8 cellular contexts compared by ENCODE assay signal in the genomic region with DNA sequence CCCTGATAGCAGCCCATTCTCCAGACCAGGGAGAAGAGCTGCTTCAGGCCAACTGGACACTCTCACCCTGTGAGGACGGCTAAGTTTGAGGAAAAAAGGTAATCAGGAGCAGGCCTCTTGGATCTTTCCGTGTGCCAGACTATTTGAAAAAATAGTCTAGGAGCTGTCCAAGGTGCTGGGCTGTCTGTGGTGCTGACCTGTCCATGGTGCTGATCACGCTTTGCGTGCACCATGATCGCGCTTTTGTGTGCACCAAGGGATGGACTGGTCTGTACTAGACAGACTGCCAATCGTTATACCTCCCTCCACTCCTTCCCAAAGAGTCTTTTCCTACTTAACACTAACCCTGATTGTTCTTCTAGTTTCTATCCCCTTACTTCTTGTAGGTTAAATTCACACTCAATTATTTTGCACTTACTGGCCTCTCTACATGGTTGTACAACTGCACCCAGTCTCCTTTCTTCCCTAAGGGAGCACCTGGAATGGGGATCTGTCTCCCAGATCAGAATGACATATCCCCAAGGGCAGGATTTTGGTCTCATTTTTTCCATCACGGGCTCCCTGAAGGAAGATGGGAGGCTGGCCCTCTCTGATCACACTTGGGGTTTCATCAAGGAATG.
A peak's percentile ranks its signal among the peaks of the same experiment; 100 is the strongest.
DNase-seq lines count a peak whose midpoint lies in the region; ATAC-seq, FAIRE-seq and TF ChIP-seq lines count a peak whose summit lies in the region.

No MANE protein-coding gene starts in this region.

- no peak for FAIRE-seq in A549 (lab: Jason Lieb, UNC)

- no peaks in the 10 kb centered on the region for H3K4me1 Mint-ChIP-seq in activated CD4-positive, alpha-beta memory T cell treated with anti-CD3 and anti-CD28 coated beads for 36 hours (ENCODE audit: low read depth)

- H3K27ac Mint-ChIP-seq in activated CD4-positive, alpha-beta memory T cell treated with anti-CD3 and anti-CD28 coated beads for 36 hours: no peak overlapping the region

- H3K27me3 Mint-ChIP-seq in activated CD4-positive, alpha-beta memory T cell treated with anti-CD3 and anti-CD28 coated beads for 36 hours: peaks cover 14% of the 10 kb centered on the region

- intact Hi-C loops in activated CD4-positive, alpha-beta memory T cell treated with anti-CD3 and anti-CD28 coated beads for 36 hours (cut with micrococcal nuclease): no loop called here

- no peaks in the 10 kb centered on the region for H3K36me3 Mint-ChIP-seq in activated CD4-positive, alpha-beta memory T cell treated with anti-CD3 and anti-CD28 coated beads for 36 hours

- no peaks in the 10 kb centered on the region for H3K4me1 ChIP-seq in A549

- no peak overlapping the region for H3K27ac ChIP-seq in A549

- no peak for TF ChIP-seq POLR2A in A549 (IDR thresholded peaks at IDR 0.05; ENCODE audit: low read length)

- H3K4me3 Mint-ChIP-seq in activated CD4-positive, alpha-beta memory T cell treated with anti-CD3 and anti-CD28 coated beads for 36 hours: no peak overlapping the region

- H3K4me3 ChIP-seq in A549: no peak overlapping the region

- POLR2A ChIA-PET in A549 (lab: Yijun Ruan, JAX): no interaction called here
- POLR2A ChIA-PET in activated CD4-positive, alpha-beta memory T cell treated with anti-CD3 and anti-CD28 coated beads for 36 hours (lab: Charles Lee): no interaction called here

- DNase-seq in A549 (ENCODE audit: low read depth in 1 of 2, low spot score in 1 of 2): peak in 1 of 2 experiments; percentile 22
- DNase-seq in HS-27A (ENCODE audit: low read depth): peak; percentile 8
- peak; percentile 34 for DNase-seq in activated CD4-positive, alpha-beta memory T cell treated with anti-CD3 and anti-CD28 coated beads for 36 hours
- peak; percentile 66 for DNase-seq in iPS-NIHi11 (ENCODE audit: low spot score)
- DNase-seq in ureter (ENCODE audit: low spot score): peak; percentile 54
- no peak for DNase-seq in GM19238 (ENCODE audit: insufficient read length, low spot score)

- TF ChIP-seq RAD21 in A549 (conservative IDR thresholded peaks at IDR 0.05 in 1 of 2, IDR thresholded peaks at IDR 0.05 in 1 of 2): no peak

- H3K9me3 Mint-ChIP-seq in activated CD4-positive, alpha-beta memory T cell treated with anti-CD3 and anti-CD28 coated beads for 36 hours: peaks cover 3% of the 10 kb centered on the region

- ATAC-seq in A549 (peak in 1 of 2 experiments; percentile 28; a peak in 1 of 6 replicates), HG03045 (IDR thresholded peaks at IDR 0.05; ENCODE audit: unreplicated experiment) (no peak), GM19351 (IDR thresholded peaks at IDR 0.05; ENCODE audit: unreplicated experiment) (no peak)

- no peak for TF ChIP-seq CTCF in A549 (IDR thresholded peaks at IDR 0.05)

- H3K9me3 ChIP-seq in A549: no peaks in the 10 kb centered on the region

- H3K4me2 ChIP-seq in A549: no peak overlapping the region

- WGBS in A549 (ENCODE audit: missing lambda C conversion rate): 18% methylated on average over 8 of the region's 8 CpGs

- TF ChIP-seq EP300 in A549 (IDR thresholded peaks at IDR 0.05): no peak

- CTCF ChIA-PET in A549 (lab: Yijun Ruan, JAX): no interaction called here
- CTCF ChIA-PET in activated CD4-positive, alpha-beta memory T cell treated with anti-CD3 and anti-CD28 coated beads for 36 hours (lab: Charles Lee): no interaction called here

TF ChIP-seq in A549, 52 proteins besides CTCF, POLR2A, EP300 and RAD21 (continues in another document):
- TF ChIP-seq, protein P1, sequence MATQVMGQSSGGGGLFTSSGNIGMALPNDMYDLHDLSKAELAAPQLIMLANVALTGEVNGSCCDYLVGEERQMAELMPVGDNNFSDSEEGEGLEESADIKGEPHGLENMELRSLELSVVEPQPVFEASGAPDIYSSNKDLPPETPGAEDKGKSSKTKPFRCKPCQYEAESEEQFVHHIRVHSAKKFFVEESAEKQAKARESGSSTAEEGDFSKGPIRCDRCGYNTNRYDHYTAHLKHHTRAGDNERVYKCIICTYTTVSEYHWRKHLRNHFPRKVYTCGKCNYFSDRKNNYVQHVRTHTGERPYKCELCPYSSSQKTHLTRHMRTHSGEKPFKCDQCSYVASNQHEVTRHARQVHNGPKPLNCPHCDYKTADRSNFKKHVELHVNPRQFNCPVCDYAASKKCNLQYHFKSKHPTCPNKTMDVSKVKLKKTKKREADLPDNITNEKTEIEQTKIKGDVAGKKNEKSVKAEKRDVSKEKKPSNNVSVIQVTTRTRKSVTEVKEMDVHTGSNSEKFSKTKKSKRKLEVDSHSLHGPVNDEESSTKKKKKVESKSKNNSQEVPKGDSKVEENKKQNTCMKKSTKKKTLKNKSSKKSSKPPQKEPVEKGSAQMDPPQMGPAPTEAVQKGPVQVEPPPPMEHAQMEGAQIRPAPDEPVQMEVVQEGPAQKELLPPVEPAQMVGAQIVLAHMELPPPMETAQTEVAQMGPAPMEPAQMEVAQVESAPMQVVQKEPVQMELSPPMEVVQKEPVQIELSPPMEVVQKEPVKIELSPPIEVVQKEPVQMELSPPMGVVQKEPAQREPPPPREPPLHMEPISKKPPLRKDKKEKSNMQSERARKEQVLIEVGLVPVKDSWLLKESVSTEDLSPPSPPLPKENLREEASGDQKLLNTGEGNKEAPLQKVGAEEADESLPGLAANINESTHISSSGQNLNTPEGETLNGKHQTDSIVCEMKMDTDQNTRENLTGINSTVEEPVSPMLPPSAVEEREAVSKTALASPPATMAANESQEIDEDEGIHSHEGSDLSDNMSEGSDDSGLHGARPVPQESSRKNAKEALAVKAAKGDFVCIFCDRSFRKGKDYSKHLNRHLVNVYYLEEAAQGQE (IDR thresholded peaks at IDR 0.05): peak; percentile 100
- TF ChIP-seq HDAC2 (IDR thresholded peaks at IDR 0.05) (no peak), SMC3 (IDR thresholded peaks at IDR 0.05) (no peak), TP53 (CRISPR knock-in tag; IDR thresholded peaks at IDR 0.05) (no peak), ESRRA (IDR thresholded peaks at IDR 0.05; ENCODE audit: borderline replicate concordance, low read length) (no peak), MAZ (IDR thresholded peaks at IDR 0.05; ENCODE audit: borderline replicate concordance, low read depth, low read length) (no peak), HEYL (CRISPR knock-in tag; IDR thresholded peaks at IDR 0.05) (peak; percentile 67; the same call in 1 of the 2 replicates), HOXB5 (CRISPR knock-in tag; IDR thresholded peaks at IDR 0.05) (peak; percentile 92), BHLHE40 (IDR thresholded peaks at IDR 0.05; ENCODE audit: low read depth, low read length) (no peak), CHD2 (IDR thresholded peaks at IDR 0.05; ENCODE audit: low read length, partially characterized antibody) (no peak), SREBF2 (IDR thresholded peaks at IDR 0.05) (no peak), RNF2 (IDR thresholded peaks at IDR 0.05; ENCODE audit: borderline replicate concordance, low read depth) (no peak), TFCP2L1 (CRISPR knock-in tag; IDR thresholded peaks at IDR 0.05) (no peak), MAFK (IDR thresholded peaks at IDR 0.05; ENCODE audit: partially characterized antibody) (no peak), NPAS2 (CRISPR knock-in tag; IDR thresholded peaks at IDR 0.05; ENCODE audit: borderline replicate concordance) (0 out of 2 replicates have a peak, but pooled peaks have one; percentile 15), EHF (CRISPR knock-in tag; IDR thresholded peaks at IDR 0.05) (0 out of 2 replicates have a peak, but pooled peaks have one; percentile 48), JUNB (IDR thresholded peaks at IDR 0.05) (no peak), CEBPB (IDR thresholded peaks at IDR 0.05) (no peak), GATA3 (IDR thresholded peaks at IDR 0.05; ENCODE audit: borderline replicate concordance) (no peak), RFX5 (IDR thresholded peaks at IDR 0.05) (no peak), NFE2L2 (conservative IDR thresholded peaks at IDR 0.05; ENCODE audit: low read length) (no peak), KDM5A (IDR thresholded peaks at IDR 0.05) (no peak), ZSCAN20 (CRISPR knock-in tag; IDR thresholded peaks at IDR 0.05) (peak; percentile 78), ZFP36 (IDR thresholded peaks at IDR 0.05; ENCODE audit: borderline replicate concordance, partially characterized antibody) (no peak)
- TF ChIP-seq, protein P2, sequence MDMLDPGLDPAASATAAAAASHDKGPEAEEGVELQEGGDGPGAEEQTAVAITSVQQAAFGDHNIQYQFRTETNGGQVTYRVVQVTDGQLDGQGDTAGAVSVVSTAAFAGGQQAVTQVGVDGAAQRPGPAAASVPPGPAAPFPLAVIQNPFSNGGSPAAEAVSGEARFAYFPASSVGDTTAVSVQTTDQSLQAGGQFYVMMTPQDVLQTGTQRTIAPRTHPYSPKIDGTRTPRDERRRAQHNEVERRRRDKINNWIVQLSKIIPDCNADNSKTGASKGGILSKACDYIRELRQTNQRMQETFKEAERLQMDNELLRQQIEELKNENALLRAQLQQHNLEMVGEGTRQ (IDR thresholded peaks at IDR 0.05): no peak
- TF ChIP-seq, protein P3, sequence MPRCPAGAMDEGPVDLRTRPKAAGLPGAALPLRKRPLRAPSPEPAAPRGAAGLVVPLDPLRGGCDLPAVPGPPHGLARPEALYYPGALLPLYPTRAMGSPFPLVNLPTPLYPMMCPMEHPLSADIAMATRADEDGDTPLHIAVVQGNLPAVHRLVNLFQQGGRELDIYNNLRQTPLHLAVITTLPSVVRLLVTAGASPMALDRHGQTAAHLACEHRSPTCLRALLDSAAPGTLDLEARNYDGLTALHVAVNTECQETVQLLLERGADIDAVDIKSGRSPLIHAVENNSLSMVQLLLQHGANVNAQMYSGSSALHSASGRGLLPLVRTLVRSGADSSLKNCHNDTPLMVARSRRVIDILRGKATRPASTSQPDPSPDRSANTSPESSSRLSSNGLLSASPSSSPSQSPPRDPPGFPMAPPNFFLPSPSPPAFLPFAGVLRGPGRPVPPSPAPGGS (IDR thresholded peaks at IDR 0.05): no peak
- TF ChIP-seq, protein P4, sequence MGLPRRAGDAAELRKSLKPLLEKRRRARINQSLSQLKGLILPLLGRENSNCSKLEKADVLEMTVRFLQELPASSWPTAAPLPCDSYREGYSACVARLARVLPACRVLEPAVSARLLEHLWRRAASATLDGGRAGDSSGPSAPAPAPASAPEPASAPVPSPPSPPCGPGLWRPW (IDR thresholded peaks at IDR 0.05): no peak
- TF ChIP-seq, protein P5, sequence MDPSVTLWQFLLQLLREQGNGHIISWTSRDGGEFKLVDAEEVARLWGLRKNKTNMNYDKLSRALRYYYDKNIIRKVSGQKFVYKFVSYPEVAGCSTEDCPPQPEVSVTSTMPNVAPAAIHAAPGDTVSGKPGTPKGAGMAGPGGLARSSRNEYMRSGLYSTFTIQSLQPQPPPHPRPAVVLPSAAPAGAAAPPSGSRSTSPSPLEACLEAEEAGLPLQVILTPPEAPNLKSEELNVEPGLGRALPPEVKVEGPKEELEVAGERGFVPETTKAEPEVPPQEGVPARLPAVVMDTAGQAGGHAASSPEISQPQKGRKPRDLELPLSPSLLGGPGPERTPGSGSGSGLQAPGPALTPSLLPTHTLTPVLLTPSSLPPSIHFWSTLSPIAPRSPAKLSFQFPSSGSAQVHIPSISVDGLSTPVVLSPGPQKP (IDR thresholded peaks at IDR 0.05; ENCODE audit: low read depth, low read length): no peak
